8 cellular contexts compared by ENCODE assay signal in the genomic region with DNA sequence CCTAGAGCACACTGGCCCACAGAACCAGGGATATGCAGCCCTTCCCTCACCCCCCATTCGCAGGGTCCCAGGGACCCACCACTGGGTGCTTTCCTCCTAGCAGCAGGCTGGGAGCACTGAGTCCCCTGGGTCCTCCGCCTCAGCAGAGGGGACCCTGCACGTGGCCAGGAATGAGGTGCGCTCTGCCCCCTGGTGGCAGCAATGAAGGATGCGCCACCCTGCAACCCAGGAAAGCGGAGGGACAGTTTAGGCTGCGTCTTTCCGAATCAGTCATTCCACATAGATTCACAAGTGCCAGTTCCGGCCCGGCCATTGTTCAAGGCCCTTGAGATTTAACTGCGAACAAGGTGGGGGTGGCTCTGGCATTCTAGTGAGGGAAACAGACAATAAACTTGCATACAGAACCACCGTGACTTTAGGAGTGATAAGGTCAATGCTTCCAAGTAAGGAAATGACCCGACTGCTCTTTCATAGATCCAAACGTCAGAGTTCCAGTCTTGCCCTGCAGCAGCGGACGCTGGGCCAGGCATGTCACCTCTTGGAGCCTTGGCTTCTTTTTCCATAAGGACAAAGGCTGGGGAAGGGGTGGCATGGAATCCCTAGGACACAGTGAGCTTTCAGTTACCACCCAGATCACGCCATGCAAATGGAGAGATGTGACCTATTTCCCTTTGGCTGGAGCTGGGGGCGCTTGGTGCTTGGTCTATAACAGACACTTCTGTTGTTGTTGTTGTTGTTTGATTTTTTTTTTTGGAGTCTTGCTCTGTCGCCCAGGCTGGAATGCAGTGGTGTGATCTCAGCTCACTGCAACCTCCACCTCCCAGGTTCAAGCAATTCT. TPM values are rescaled to one million over a fixed set of nuclear protein-coding genes. Genes with fewer than 3 reads are reported as not detected.
DNase-seq lines count a peak whose midpoint lies in the region; ATAC-seq and TF ChIP-seq lines count a peak whose summit lies in the region.

No MANE protein-coding gene starts in this region.

- peak; percentile 82 for TF ChIP-seq CTCF in GM20000 (IDR thresholded peaks at IDR 0.05; ENCODE audit: extremely low read depth, missing control alignments)
- TF ChIP-seq CTCF in right atrium auricular region (IDR thresholded peaks at IDR 0.05): peak; percentile 88 to 95

- H3K4me3 ChIP-seq in adipocyte (ENCODE audit: low read length) (peak overlapping the region; percentile 53), right atrium auricular region (peak overlapping the region in 1 of 2 donors; percentile 18)

- H3K27ac ChIP-seq in right atrium auricular region: peak overlapping the region; percentile 15 to 87

- H3K9ac ChIP-seq in adipocyte (ENCODE audit: low read length): peak overlapping the region; percentile 75

- H3K27me3 ChIP-seq in adipocyte (replicated peaks; ENCODE audit: control insufficient read depth, insufficient read depth, low read length) (no peaks in the 10 kb centered on the region), right atrium auricular region (no peaks in the 10 kb centered on the region)

- H3K9me3 ChIP-seq in adipocyte (ENCODE audit: control insufficient read depth, low read length) (no peaks in the 10 kb centered on the region), right atrium auricular region (no peaks in the 10 kb centered on the region)

- H3K36me3 ChIP-seq in adipocyte (ENCODE audit: control insufficient read depth, insufficient read depth, low read length, severe bottlenecking): peaks cover 22% of the 10 kb centered on the region
- H3K36me3 ChIP-seq in right atrium auricular region: no peaks in the 10 kb centered on the region

- DNase-seq in AG20443 (ENCODE audit: low spot score): peak; percentile 77
- DNase-seq in GM20000 (ENCODE audit: low spot score): peak; percentile 89
- peak; percentile 65 for DNase-seq in NCI-H1092 treated with DMSO at 0.1 percent for 48 hours (lab: John Stamatoyannopoulos, UW)
- DNase-seq in T follicular helper cell (ENCODE audit: low read depth): peak; percentile 70
- DNase-seq in adipocyte (ENCODE audit: low read depth): peak; percentile 89
- DNase-seq in right atrium auricular region (ENCODE audit: low spot score): peak; percentile 89
- DNase-seq in retina: peak; percentile 93

- ATAC-seq in HG03039 (IDR thresholded peaks at IDR 0.05; ENCODE audit: unreplicated experiment): no peak

- H3K4me1 ChIP-seq in adipocyte (ENCODE audit: control insufficient read depth, insufficient read depth, low read length) (peaks cover 47% of the 10 kb centered on the region), right atrium auricular region (peaks cover 4 to 39% of the 10 kb centered on the region in 2 donors)

RNA-seq across cellular contexts. Expression of gene RIN1, which starts 7.7 kb away (rescaled TPM):
- total RNA-seq in right atrium auricular region: 1 to 10 TPM; 1.0 to 5.9 TPM

RNA-seq across cellular contexts. Expression of gene CD248, which starts 11.7 kb away (rescaled TPM):
- total RNA-seq in right atrium auricular region: 10 to 100 TPM in 1 of 2 donors, 1 to 10 TPM in 1; 7.6 to 10.7 TPM

RNA-seq across cellular contexts. Expression of gene BRMS1, which starts 16.4 kb away (rescaled TPM):
- 10 to 100 TPM; 19.2 to 33.3 TPM for total RNA-seq in right atrium auricular region

RNA-seq across cellular contexts. Expression of gene B4GAT1, which starts 18.9 kb away (rescaled TPM):
- 10 to 100 TPM; 61.1 to 64.3 TPM for total RNA-seq in right atrium auricular region

RNA-seq across cellular contexts. Expression of gene TMEM151A, which starts 36.8 kb away (rescaled TPM):
- 1 to 10 TPM; 1.4 to 5.5 TPM for total RNA-seq in right atrium auricular region
